ENCODE assay signal across 8 cellular contexts in genomic region chr6:10759312-10759839, GRCh38. TPM values are rescaled to one million over a fixed set of nuclear protein-coding genes. Genes with fewer than 3 reads are reported as not detected.
A peak's percentile ranks its signal among the peaks of the same experiment; 100 is the strongest.
DNase-seq lines count a peak whose midpoint lies in the region; ATAC-seq, FAIRE-seq and TF ChIP-seq lines count a peak whose summit lies in the region.

No MANE protein-coding gene starts in this region.

- peak overlapping the region; percentile 21 for H3K4me2 ChIP-seq in skeletal muscle satellite cell (ENCODE audit: low read length)

- no peaks in the 10 kb centered on the region for H3K9me3 ChIP-seq in skeletal muscle satellite cell (replicated peaks; ENCODE audit: low read length)

- H3K4me1 ChIP-seq in skeletal muscle satellite cell (ENCODE audit: control insufficient read depth, insufficient read depth, low read length): peaks cover 23% of the 10 kb centered on the region

- POLR2A ChIA-PET in activated CD8-positive, alpha-beta T cell treated with anti-CD3 and anti-CD28 coated beads for 36 hours (lab: Charles Lee): interaction anchor here (1.1 kb wide), 1 partner anchor 65 kb away, joined by 3 read pairs; the partner anchor contains the start of genes C6orf52 and PAK1IP1

- peaks cover 18% of the 10 kb centered on the region for H3K36me3 ChIP-seq in skeletal muscle satellite cell (ENCODE audit: insufficient read depth, low read length)

- no peaks in the 10 kb centered on the region for H3K27me3 Mint-ChIP-seq in activated CD8-positive, alpha-beta T cell treated with anti-CD3 and anti-CD28 coated beads for 36 hours

- no peaks in the 10 kb centered on the region for H3K9me3 Mint-ChIP-seq in activated CD8-positive, alpha-beta T cell treated with anti-CD3 and anti-CD28 coated beads for 36 hours

- H3K36me3 Mint-ChIP-seq in activated CD8-positive, alpha-beta T cell treated with anti-CD3 and anti-CD28 coated beads for 36 hours (ENCODE audit: low read depth): peaks cover 61% of the 10 kb centered on the region

- H3K4me3 Mint-ChIP-seq in activated CD8-positive, alpha-beta T cell treated with anti-CD3 and anti-CD28 coated beads for 36 hours: no peak overlapping the region

- no peak overlapping the region for H3K9ac ChIP-seq in skeletal muscle satellite cell (ENCODE audit: low read depth, low read length)

- peak; percentile 60 for FAIRE-seq in GM19239 (lab: Jason Lieb, UNC)

- H3K4me1 Mint-ChIP-seq in activated CD8-positive, alpha-beta T cell treated with anti-CD3 and anti-CD28 coated beads for 36 hours (ENCODE audit: low read depth): peaks cover 33% of the 10 kb centered on the region

- H3K27me3 ChIP-seq in skeletal muscle satellite cell (ENCODE audit: control insufficient read depth, insufficient read depth, low read length): no peaks in the 10 kb centered on the region

- intact Hi-C loops in activated CD8-positive, alpha-beta T cell treated with anti-CD3 and anti-CD28 coated beads for 36 hours (cut with micrococcal nuclease): no loop called here
- intact Hi-C loops in left cardiac atrium (cut with DNase I): no loop called here

- CTCF ChIA-PET in activated CD8-positive, alpha-beta T cell treated with anti-CD3 and anti-CD28 coated beads for 36 hours (lab: Charles Lee): interaction anchor here (0.6 to 1.6 kb wide), 6 partner anchors 11 to 278 kb away, joined by 3 to 4 read pairs (median 3); no protein-coding TSS in a partner anchor

- DNase-seq in D341Med (ENCODE audit: low spot score) (peak; percentile 46), GM19239 (ENCODE audit: insufficient read length, low spot score) (no peak), Kasumi-1 (lab: John Stamatoyannopoulos, UW) (peak; percentile 55 to 67), left cardiac atrium (no peak), GM19240 (ENCODE audit: insufficient read length, low spot score) (no peak)
- DNase-seq in activated CD8-positive, alpha-beta T cell treated with anti-CD3 and anti-CD28 coated beads for 36 hours: no peak

- no peak overlapping the region for H3K4me3 ChIP-seq in skeletal muscle satellite cell (ENCODE audit: low read length)

- ATAC-seq in activated CD8-positive, alpha-beta T cell treated with anti-CD3 and anti-CD28 coated beads for 36 hours: peak; percentile 66
- ATAC-seq in left cardiac atrium (peak; percentile 38 to 58), GM21723 (IDR thresholded peaks at IDR 0.05; ENCODE audit: unreplicated experiment) (no peak)

- H3K27ac Mint-ChIP-seq in activated CD8-positive, alpha-beta T cell treated with anti-CD3 and anti-CD28 coated beads for 36 hours: no peak overlapping the region

- no peak for TF ChIP-seq CTCF in activated CD8-positive, alpha-beta T cell treated with anti-CD3 and anti-CD28 coated beads for 36 hours (IDR thresholded peaks at IDR 0.05)

RNA-seq across cellular contexts. Expression of gene TMEM14B, which starts 11.8 kb away (rescaled TPM):
- total RNA-seq in activated CD8-positive, alpha-beta T cell treated with anti-CD3 and anti-CD28 coated beads for 36 hours: 10 to 100 TPM; 92.1 to 94.2 TPM
- 100 to 1,000 TPM in 1 of 2 donors, 10 to 100 TPM in 1; 91.3 to 101 TPM for total RNA-seq in left cardiac atrium
- total RNA-seq in skeletal muscle satellite cell (2012; rRNA removed): 85.9 and 103 TPM in 2 replicates

RNA-seq across cellular contexts. Expression of gene TMEM14C, which starts 36.5 kb away (rescaled TPM):
- 10 to 100 TPM; 60.1 to 62.0 TPM for total RNA-seq in activated CD8-positive, alpha-beta T cell treated with anti-CD3 and anti-CD28 coated beads for 36 hours
- total RNA-seq in left cardiac atrium: 100 to 1,000 TPM; 103 to 108 TPM
- total RNA-seq in skeletal muscle satellite cell (2012; rRNA removed): 91.8 and 130 TPM in 2 replicates

Comparison
In these comparisons a context has a peak if more than half of its experiments do, and no peak if none do; other contexts are left out.
1. DNase-seq: peak in D341Med (single experiment) and Kasumi-1 (2 of 2); none in GM19239 (single experiment), activated CD8-positive, alpha-beta T cell treated with anti-CD3 and anti-CD28 coated beads for 36 hours (single experiment), left cardiac atrium (single experiment) and GM19240 (single experiment).